Comparison of ENCODE assay signal across 24 cellular contexts in genomic region chr22:25739659-25740344, GRCh38. TPM values are rescaled to one million over a fixed set of nuclear protein-coding genes. Genes with fewer than 3 reads are reported as not detected.
DNase-seq lines count a peak whose midpoint lies in the region; ATAC-seq and TF ChIP-seq lines count a peak whose summit lies in the region.
"Had no signal": no experiment of that assay in that cellular context is flagged by ENCODE, and none has a peak within 500 bp of the region (broad histone marks: within the 10 kb centered on the region; RNA-seq: fewer than 3 reads in every experiment).

No MANE protein-coding gene starts in this region.

- no peak for TF ChIP-seq CTCF in endodermal cell (conservative IDR thresholded peaks at IDR 0.05)

- H3K36me3 Mint-ChIP-seq in T-helper 2 cell treated with Interferon-gamma antibody and Interleukin-4, amounts not matched to agents 5 μg/mL and 100 μg/mL, for 36 hours (ENCODE audit: low read depth), result peaks cover 33% of the 10 kb centered on the region
- peaks cover 48% of the 10 kb centered on the region for H3K36me3 Mint-ChIP-seq in activated naive CD4-positive, alpha-beta T cell treated with anti-CD3 and anti-CD28 coated beads, Interleukin-2, amount 10 ng/mL, durations not matched to agents 7 days and 5 days
- H3K36me3 Mint-ChIP-seq in activated naive CD4-positive, alpha-beta T cell treated with anti-CD3 and anti-CD28 coated beads, Interleukin-2, amount 50 U/mL, for 72 hours, result peaks cover 0 to 27% of the 10 kb centered on the region in 2 donors
- peaks cover 41% of the 10 kb centered on the region for H3K36me3 Mint-ChIP-seq in activated CD4-positive, alpha-beta memory T cell treated with anti-CD3 and anti-CD28 coated beads, Interleukin-2, amount 10 ng/mL, durations not matched to agents 7 days and 5 days (ENCODE audit: low read depth)
- H3K36me3 Mint-ChIP-seq in endodermal cell (ENCODE audit: low read depth), result no peaks in the 10 kb centered on the region
- H3K36me3 Mint-ChIP-seq: CD8-positive, alpha-beta T cell had no signal

- DNase-seq in T-helper 2 cell treated with Interferon-gamma antibody and Interleukin-4, amounts not matched to agents 5 μg/mL and 100 μg/mL, for 36 hours (ENCODE audit: low spot score), result no peak
- DNase-seq in T-helper 2 cell (no peak), endodermal cell (peak; percentile 30), DMS 273 (lab: John Stamatoyannopoulos, UW; ENCODE audit: unreplicated experiment) (no peak), NCI-H187 treated with DMSO at 0.1 percent for 48 hours (lab: John Stamatoyannopoulos, UW) (no peak)
- no peak for DNase-seq in activated naive CD4-positive, alpha-beta T cell treated with anti-CD3 and anti-CD28 coated beads, Interleukin-2, amount 10 ng/mL, durations not matched to agents 7 days and 5 days
- DNase-seq in activated naive CD4-positive, alpha-beta T cell treated with anti-CD3 and anti-CD28 coated beads, Interleukin-2, amount 50 U/mL, for 72 hours (ENCODE audit: low spot score in 2 of 2), result no peak
- DNase-seq in activated CD4-positive, alpha-beta memory T cell treated with anti-CD3 and anti-CD28 coated beads, Interleukin-2, amount 10 ng/mL, durations not matched to agents 7 days and 5 days, result no peak
- DNase-seq: 8988T; C1 segment of cervical spinal cord; Calu3; CD8-positive, alpha-beta T cell; GDM1; NCI-H1105 treated with DMSO at 0.1 percent for 48 hours; NCI-H1694; NCI-H2081 treated with DMSO at 0.1 percent for 48 hours; NCI-H2171 treated with DMSO at 0.1 percent for 48 hours; NCI-H446 treated with DMSO at 0.1 percent for 48 hours; NCI-H526 treated with DMSO at 0.1 percent for 48 hours; OCI-M1 had no signal

- H3K27me3 Mint-ChIP-seq in T-helper 2 cell treated with Interferon-gamma antibody and Interleukin-4, amounts not matched to agents 5 μg/mL and 100 μg/mL, for 36 hours (ENCODE audit: low read depth), result no peaks in the 10 kb centered on the region
- H3K27me3 Mint-ChIP-seq in activated naive CD4-positive, alpha-beta T cell treated with anti-CD3 and anti-CD28 coated beads, Interleukin-2, amount 10 ng/mL, durations not matched to agents 7 days and 5 days, result no peaks in the 10 kb centered on the region
- H3K27me3 Mint-ChIP-seq in activated CD4-positive, alpha-beta memory T cell treated with anti-CD3 and anti-CD28 coated beads, Interleukin-2, amount 10 ng/mL, durations not matched to agents 7 days and 5 days, result no peaks in the 10 kb centered on the region
- peaks cover 2% of the 10 kb centered on the region for H3K27me3 Mint-ChIP-seq in endodermal cell (ENCODE audit: insufficient read depth)

- H3K9ac ChIP-seq in endodermal cell (ENCODE audit: extremely low read depth, low read length, poor library complexity, severe bottlenecking), result no peak overlapping the region
- H3K9ac ChIP-seq: KMS-11 had no signal

- H3K9me3 ChIP-seq in endodermal cell (ENCODE audit: control insufficient read depth, low read length), result no peaks in the 10 kb centered on the region

- POLR2A ChIA-PET in activated CD4-positive, alpha-beta memory T cell treated with anti-CD3 and anti-CD28 coated beads, Interleukin-2, amount 10 ng/mL, durations not matched to agents 7 days and 5 days (lab: Charles Lee), result no interaction called here

- WGBS in endodermal cell (ENCODE audit: insufficient coverage in 1 of 2, insufficient read length in 1 of 2), 2 experiments, result 87 to 95% methylated on average over 6 to 11 of the region's 11 CpGs

- no peaks in the 10 kb centered on the region for H3K36me3 ChIP-seq in endodermal cell (ENCODE audit: control insufficient read depth, insufficient read depth, low read length)

- H3K4me1 Mint-ChIP-seq in T-helper 2 cell treated with Interferon-gamma antibody and Interleukin-4, amounts not matched to agents 5 μg/mL and 100 μg/mL, for 36 hours (ENCODE audit: low read depth), result peaks cover 58% of the 10 kb centered on the region
- peaks cover 81% of the 10 kb centered on the region for H3K4me1 Mint-ChIP-seq in activated naive CD4-positive, alpha-beta T cell treated with anti-CD3 and anti-CD28 coated beads, Interleukin-2, amount 10 ng/mL, durations not matched to agents 7 days and 5 days
- H3K4me1 Mint-ChIP-seq in activated CD4-positive, alpha-beta memory T cell treated with anti-CD3 and anti-CD28 coated beads, Interleukin-2, amount 10 ng/mL, durations not matched to agents 7 days and 5 days, result peaks cover 58% of the 10 kb centered on the region
- peaks cover 12% of the 10 kb centered on the region for H3K4me1 Mint-ChIP-seq in endodermal cell

- peaks cover 4% of the 10 kb centered on the region for H3K4me1 ChIP-seq in endodermal cell (ENCODE audit: control insufficient read depth, insufficient read depth, low read length)

- CTCF ChIA-PET in activated naive CD4-positive, alpha-beta T cell treated with anti-CD3 and anti-CD28 coated beads, Interleukin-2, amount 10 ng/mL, durations not matched to agents 7 days and 5 days (lab: Charles Lee), result no interaction called here
- CTCF ChIA-PET in activated CD4-positive, alpha-beta memory T cell treated with anti-CD3 and anti-CD28 coated beads, Interleukin-2, amount 10 ng/mL, durations not matched to agents 7 days and 5 days (lab: Charles Lee), result no interaction called here

- H3K4me3 Mint-ChIP-seq in T-helper 2 cell treated with Interferon-gamma antibody and Interleukin-4, amounts not matched to agents 5 μg/mL and 100 μg/mL, for 36 hours, result no peak overlapping the region
- H3K4me3 Mint-ChIP-seq in activated naive CD4-positive, alpha-beta T cell treated with anti-CD3 and anti-CD28 coated beads, Interleukin-2, amount 10 ng/mL, durations not matched to agents 7 days and 5 days, result no peak overlapping the region
- H3K4me3 Mint-ChIP-seq in activated CD4-positive, alpha-beta memory T cell treated with anti-CD3 and anti-CD28 coated beads, Interleukin-2, amount 10 ng/mL, durations not matched to agents 7 days and 5 days, result no peak overlapping the region
- no peak overlapping the region for H3K4me3 Mint-ChIP-seq in endodermal cell
- H3K4me3 Mint-ChIP-seq: CD8-positive, alpha-beta T cell; GM23338 had no signal

- H3K27ac Mint-ChIP-seq in T-helper 2 cell treated with Interferon-gamma antibody and Interleukin-4, amounts not matched to agents 5 μg/mL and 100 μg/mL, for 36 hours, result peak overlapping the region; percentile 53
- H3K27ac Mint-ChIP-seq in activated naive CD4-positive, alpha-beta T cell treated with anti-CD3 and anti-CD28 coated beads, Interleukin-2, amount 10 ng/mL, durations not matched to agents 7 days and 5 days, result peak overlapping the region; percentile 7
- no peak overlapping the region for H3K27ac Mint-ChIP-seq in activated naive CD4-positive, alpha-beta T cell treated with anti-CD3 and anti-CD28 coated beads, Interleukin-2, amount 50 U/mL, for 72 hours
- H3K27ac Mint-ChIP-seq in activated CD4-positive, alpha-beta memory T cell treated with anti-CD3 and anti-CD28 coated beads, Interleukin-2, amount 10 ng/mL, durations not matched to agents 7 days and 5 days, result peak overlapping the region; percentile 42
- H3K27ac Mint-ChIP-seq in endodermal cell, result no peak overlapping the region
- H3K27ac Mint-ChIP-seq: CD8-positive, alpha-beta T cell; GM23338 had no signal

- H3K27me3 ChIP-seq in endodermal cell (ENCODE audit: control insufficient read depth, insufficient read depth, low read length, poor library complexity, severe bottlenecking), result no peaks in the 10 kb centered on the region

- no peak for ATAC-seq in activated naive CD4-positive, alpha-beta T cell treated with anti-CD3 and anti-CD28 coated beads, Interleukin-2, amount 50 U/mL, for 72 hours
- ATAC-seq: CD8-positive, alpha-beta T cell; GM23338; HCT116 had no signal

- H3K9me3 Mint-ChIP-seq in T-helper 2 cell treated with Interferon-gamma antibody and Interleukin-4, amounts not matched to agents 5 μg/mL and 100 μg/mL, for 36 hours, result peaks cover 7% of the 10 kb centered on the region
- peaks cover 20% of the 10 kb centered on the region for H3K9me3 Mint-ChIP-seq in activated naive CD4-positive, alpha-beta T cell treated with anti-CD3 and anti-CD28 coated beads, Interleukin-2, amount 10 ng/mL, durations not matched to agents 7 days and 5 days
- H3K9me3 Mint-ChIP-seq in activated naive CD4-positive, alpha-beta T cell treated with anti-CD3 and anti-CD28 coated beads, Interleukin-2, amount 50 U/mL, for 72 hours, result peaks cover 3 to 7% of the 10 kb centered on the region in 2 donors
- peaks cover 6% of the 10 kb centered on the region for H3K9me3 Mint-ChIP-seq in activated CD4-positive, alpha-beta memory T cell treated with anti-CD3 and anti-CD28 coated beads, Interleukin-2, amount 10 ng/mL, durations not matched to agents 7 days and 5 days
- H3K9me3 Mint-ChIP-seq in endodermal cell, result no peaks in the 10 kb centered on the region
- H3K9me3 Mint-ChIP-seq: CD8-positive, alpha-beta T cell; GM23338 had no signal

- H3K27ac ChIP-seq in endodermal cell (ENCODE audit: low read depth, low read length), result no peak overlapping the region
- H3K27ac ChIP-seq: KMS-11 had no signal

- H3K4me3 ChIP-seq in endodermal cell (ENCODE audit: low read length), result no peak overlapping the region
- H3K4me3 ChIP-seq: GM23338 had no signal

RNA-seq across cellular contexts. Expression of gene MYO18B, which starts 2.2 kb away (rescaled TPM):
- 1 to 10 TPM in 1 of 2 donors, under 1 TPM in 1; 0.98 to 5.9 TPM for total RNA-seq in activated naive CD4-positive, alpha-beta T cell treated with anti-CD3 and anti-CD28 coated beads, Interleukin-2, amount 50 U/mL, for 72 hours
- 1 to 10 TPM; 1.6 to 2.0 TPM for total RNA-seq in activated CD4-positive, alpha-beta memory T cell treated with anti-CD3 and anti-CD28 coated beads, Interleukin-2, amount 10 ng/mL, durations not matched to agents 7 days and 5 days
- under 1 TPM; 0.77 to 0.84 TPM for total RNA-seq in endodermal cell
- 0.14 TPM for polyA plus RNA-seq in endodermal cell (2013, experiment 1 of 2)
- 0.33 TPM for polyA plus RNA-seq in endodermal cell (2013, experiment 2 of 2)
- total RNA-seq: SK-MEL-5 had no signal

Comparison
In these comparisons a context has a peak if more than half of its experiments do, and no peak if none do; other contexts are left out.
1. H3K27ac Mint-ChIP-seq: peak in T-helper 2 cell treated with Interferon-gamma antibody and Interleukin-4, amounts not matched to agents 5 μg/mL and 100 μg/mL, for 36 hours (single experiment), activated naive CD4-positive, alpha-beta T cell treated with anti-CD3 and anti-CD28 coated beads, Interleukin-2, amount 10 ng/mL, durations not matched to agents 7 days and 5 days (single experiment) and activated CD4-positive, alpha-beta memory T cell treated with anti-CD3 and anti-CD28 coated beads, Interleukin-2, amount 10 ng/mL, durations not matched to agents 7 days and 5 days (single experiment); none in activated naive CD4-positive, alpha-beta T cell treated with anti-CD3 and anti-CD28 coated beads, Interleukin-2, amount 50 U/mL, for 72 hours (0 of 2) and endodermal cell (single experiment).